ENCODE assay signal across 22 cellular contexts in the genomic region with DNA sequence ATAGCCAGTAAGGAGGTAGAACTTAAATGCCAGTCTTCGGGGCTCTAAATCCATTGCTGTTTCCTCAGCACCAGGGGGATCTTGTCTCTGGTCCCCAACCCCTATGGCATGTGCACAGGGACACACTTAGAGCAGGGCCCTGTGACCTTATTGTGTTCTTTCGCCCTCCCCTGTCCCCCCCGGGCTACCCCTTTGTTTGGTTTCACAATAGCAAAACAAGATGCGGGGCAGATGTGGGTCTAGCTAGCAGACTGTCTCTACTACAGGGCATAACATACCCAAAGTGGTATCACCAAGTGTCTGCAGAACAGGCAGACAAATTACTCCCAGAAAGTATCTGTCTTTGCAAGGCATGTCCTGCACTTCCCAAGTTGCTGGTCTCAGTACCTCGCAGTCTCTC. TPM values are rescaled to one million over a fixed set of nuclear protein-coding genes. Genes with fewer than 3 reads are reported as not detected.
"Had no signal": no experiment of that assay in that cellular context is flagged by ENCODE, and none has a peak within 500 bp of the region (broad histone marks: within the 10 kb centered on the region; RNA-seq: fewer than 3 reads in every experiment).

No MANE protein-coding gene starts in this region.

- H3K4me3 ChIP-seq: SJSA1, SK-N-MC had no signal

- H3K9me3 ChIP-seq: SJSA1 had no signal

- DNase-seq: KBM-7, NCI-H1092, NCI-H1105 treated with DMSO at 0.1 percent for 48 hours, NCI-H1417 treated with DMSO at 0.1 percent for 48 hours, NCI-H187, NCI-H2029, NCI-H2081 treated with DMSO at 0.1 percent for 48 hours, NCI-H2171, NCI-H226, NCI-H446, NCI-H510A, NCI-H524 treated with DMSO at 0.1 percent for 48 hours, NCI-H69, NCI-H774, Right ventricle myocardium superior, RPMI8226, SIG-M5 had no signal

- H3K27ac ChIP-seq: HL-60, SJSA1, SK-N-MC had no signal

- H3K36me3 ChIP-seq: SJSA1 had no signal

RNA-seq across cellular contexts. Expression of gene FBLL1, which starts 2.1 kb away (rescaled TPM):
- total RNA-seq: MCF 10A, OCI-LY7, Right ventricle myocardium superior had no signal
